ENCODE assay signal across 2 cellular contexts in the genomic region with DNA sequence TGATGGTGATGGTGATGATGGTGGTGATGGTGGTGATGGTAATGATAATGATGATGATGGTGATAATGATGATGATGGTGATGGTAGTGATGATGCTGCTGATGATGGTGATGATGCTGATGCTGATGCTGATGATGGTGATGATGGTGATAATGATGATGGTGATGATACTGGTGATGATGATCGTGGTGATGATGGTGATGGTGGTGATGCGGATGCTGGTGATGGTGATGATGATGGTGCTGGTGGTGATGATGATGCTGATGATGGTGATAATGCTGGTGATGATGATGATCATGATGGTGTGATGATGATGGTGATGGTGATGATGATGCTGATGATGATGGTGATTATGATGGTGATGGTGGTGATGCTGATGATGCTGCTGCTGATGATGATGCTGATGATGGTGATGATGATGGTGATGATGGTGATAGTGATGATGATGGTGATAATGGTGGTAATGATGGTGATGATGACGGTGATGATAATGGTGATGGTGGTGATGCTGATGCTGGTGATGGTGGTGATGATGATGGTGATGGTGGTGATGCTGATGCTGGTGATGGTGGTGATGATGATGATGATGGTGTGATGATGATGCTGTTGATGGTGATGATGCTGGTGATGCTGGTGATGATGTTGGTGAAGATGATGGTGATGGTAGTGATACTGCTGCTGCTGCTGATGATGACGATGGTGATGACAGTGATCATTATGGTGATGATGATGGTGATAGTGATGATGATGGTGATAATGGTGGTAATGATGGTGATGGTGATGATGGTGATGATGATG.
TF ChIP-seq lines count a peak whose summit lies in the region.

No MANE protein-coding gene starts in this region.

TF ChIP-seq in HepG2, 621 proteins besides CTCF, POLR2A, EP300 and RAD21:
- no peak for TF ChIP-seq ZNF550 (CRISPR knock-in tag; IDR thresholded peaks at IDR 0.05; ENCODE audit: borderline replicate concordance)
- TF ChIP-seq FOXA1 (IDR thresholded peaks at IDR 0.05): peak; percentile 4; the same call in 1 of the 2 replicates
- TF ChIP-seq FOXA1 (CRISPR knock-in tag; IDR thresholded peaks at IDR 0.05): no peak
- TF ChIP-seq IRF2 (CRISPR knock-in tag; IDR thresholded peaks at IDR 0.05): no peak
- TF ChIP-seq CREB1 (IDR thresholded peaks at IDR 0.05): peak; percentile 97
- TF ChIP-seq CREB1 (CRISPR knock-in tag; IDR thresholded peaks at IDR 0.05): no peak
- TF ChIP-seq ZNF282 (IDR thresholded peaks at IDR 0.05; ENCODE audit: partially characterized antibody): peak; percentile 18
- TF ChIP-seq NFRKB (IDR thresholded peaks at IDR 0.05): peak; percentile 33; the same call in 1 of the 2 replicates
- TF ChIP-seq, protein P1, sequence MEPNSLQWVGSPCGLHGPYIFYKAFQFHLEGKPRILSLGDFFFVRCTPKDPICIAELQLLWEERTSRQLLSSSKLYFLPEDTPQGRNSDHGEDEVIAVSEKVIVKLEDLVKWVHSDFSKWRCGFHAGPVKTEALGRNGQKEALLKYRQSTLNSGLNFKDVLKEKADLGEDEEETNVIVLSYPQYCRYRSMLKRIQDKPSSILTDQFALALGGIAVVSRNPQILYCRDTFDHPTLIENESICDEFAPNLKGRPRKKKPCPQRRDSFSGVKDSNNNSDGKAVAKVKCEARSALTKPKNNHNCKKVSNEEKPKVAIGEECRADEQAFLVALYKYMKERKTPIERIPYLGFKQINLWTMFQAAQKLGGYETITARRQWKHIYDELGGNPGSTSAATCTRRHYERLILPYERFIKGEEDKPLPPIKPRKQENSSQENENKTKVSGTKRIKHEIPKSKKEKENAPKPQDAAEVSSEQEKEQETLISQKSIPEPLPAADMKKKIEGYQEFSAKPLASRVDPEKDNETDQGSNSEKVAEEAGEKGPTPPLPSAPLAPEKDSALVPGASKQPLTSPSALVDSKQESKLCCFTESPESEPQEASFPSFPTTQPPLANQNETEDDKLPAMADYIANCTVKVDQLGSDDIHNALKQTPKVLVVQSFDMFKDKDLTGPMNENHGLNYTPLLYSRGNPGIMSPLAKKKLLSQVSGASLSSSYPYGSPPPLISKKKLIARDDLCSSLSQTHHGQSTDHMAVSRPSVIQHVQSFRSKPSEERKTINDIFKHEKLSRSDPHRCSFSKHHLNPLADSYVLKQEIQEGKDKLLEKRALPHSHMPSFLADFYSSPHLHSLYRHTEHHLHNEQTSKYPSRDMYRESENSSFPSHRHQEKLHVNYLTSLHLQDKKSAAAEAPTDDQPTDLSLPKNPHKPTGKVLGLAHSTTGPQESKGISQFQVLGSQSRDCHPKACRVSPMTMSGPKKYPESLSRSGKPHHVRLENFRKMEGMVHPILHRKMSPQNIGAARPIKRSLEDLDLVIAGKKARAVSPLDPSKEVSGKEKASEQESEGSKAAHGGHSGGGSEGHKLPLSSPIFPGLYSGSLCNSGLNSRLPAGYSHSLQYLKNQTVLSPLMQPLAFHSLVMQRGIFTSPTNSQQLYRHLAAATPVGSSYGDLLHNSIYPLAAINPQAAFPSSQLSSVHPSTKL (CRISPR knock-in tag; IDR thresholded peaks at IDR 0.05): no peak

TF ChIP-seq in IMR-90, 13 proteins besides CTCF, POLR2A, EP300 and RAD21:
- TF ChIP-seq MAFK (IDR thresholded peaks at IDR 0.05; ENCODE audit: low read depth, low read length) (no peak), RFX5 (IDR thresholded peaks at IDR 0.05; ENCODE audit: low read depth, low read length) (no peak), BHLHE40 (IDR thresholded peaks at IDR 0.05; ENCODE audit: low read depth, low read length) (no peak), MAZ (IDR thresholded peaks at IDR 0.05; ENCODE audit: borderline replicate concordance, low read depth, low read length) (no peak), CEBPB (IDR thresholded peaks at IDR 0.05; ENCODE audit: low read depth, low read length) (no peak), NFE2L2 (IDR thresholded peaks at IDR 0.05; ENCODE audit: low read depth, low read length) (no peak), RCOR1 (IDR thresholded peaks at IDR 0.05; ENCODE audit: insufficient replicate concordance, low read length) (no peak), CHD1 (IDR thresholded peaks at IDR 0.05; ENCODE audit: low read depth, low read length) (no peak), MXI1 (IDR thresholded peaks at IDR 0.05; ENCODE audit: borderline replicate concordance, low read depth, low read length) (no peak)
- TF ChIP-seq, protein P2, sequence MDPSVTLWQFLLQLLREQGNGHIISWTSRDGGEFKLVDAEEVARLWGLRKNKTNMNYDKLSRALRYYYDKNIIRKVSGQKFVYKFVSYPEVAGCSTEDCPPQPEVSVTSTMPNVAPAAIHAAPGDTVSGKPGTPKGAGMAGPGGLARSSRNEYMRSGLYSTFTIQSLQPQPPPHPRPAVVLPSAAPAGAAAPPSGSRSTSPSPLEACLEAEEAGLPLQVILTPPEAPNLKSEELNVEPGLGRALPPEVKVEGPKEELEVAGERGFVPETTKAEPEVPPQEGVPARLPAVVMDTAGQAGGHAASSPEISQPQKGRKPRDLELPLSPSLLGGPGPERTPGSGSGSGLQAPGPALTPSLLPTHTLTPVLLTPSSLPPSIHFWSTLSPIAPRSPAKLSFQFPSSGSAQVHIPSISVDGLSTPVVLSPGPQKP (IDR thresholded peaks at IDR 0.05; ENCODE audit: borderline replicate concordance, low read depth, low read length): no peak
- TF ChIP-seq, protein P3, sequence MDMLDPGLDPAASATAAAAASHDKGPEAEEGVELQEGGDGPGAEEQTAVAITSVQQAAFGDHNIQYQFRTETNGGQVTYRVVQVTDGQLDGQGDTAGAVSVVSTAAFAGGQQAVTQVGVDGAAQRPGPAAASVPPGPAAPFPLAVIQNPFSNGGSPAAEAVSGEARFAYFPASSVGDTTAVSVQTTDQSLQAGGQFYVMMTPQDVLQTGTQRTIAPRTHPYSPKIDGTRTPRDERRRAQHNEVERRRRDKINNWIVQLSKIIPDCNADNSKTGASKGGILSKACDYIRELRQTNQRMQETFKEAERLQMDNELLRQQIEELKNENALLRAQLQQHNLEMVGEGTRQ (IDR thresholded peaks at IDR 0.05; ENCODE audit: low read depth, low read length): no peak
TF ChIP-seq in IMR-90: peak in this region for 0.
